Comparison of ENCODE assay signal across 28 cellular contexts in the genomic region with DNA sequence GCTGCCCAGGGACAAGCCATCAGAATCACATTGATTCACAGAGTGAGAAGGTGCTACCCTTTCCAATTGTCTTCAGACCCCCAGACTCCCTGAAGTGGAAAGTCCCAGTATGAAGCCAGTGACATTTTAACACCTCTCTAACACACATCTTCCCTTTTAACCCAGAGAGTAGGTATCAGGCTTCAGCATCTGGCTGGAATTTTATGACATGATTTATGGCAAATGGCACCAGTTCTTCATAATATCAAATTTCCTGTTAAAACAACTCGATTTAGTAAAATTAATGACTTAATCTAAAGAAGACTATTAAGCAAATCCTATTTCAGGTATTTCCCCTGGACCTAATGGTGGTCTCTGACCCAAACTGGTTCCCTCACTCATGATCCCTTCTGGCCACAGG. TPM values are rescaled to one million over a fixed set of nuclear protein-coding genes. Genes with fewer than 3 reads are reported as not detected.
"Had no signal": no experiment of that assay in that cellular context is flagged by ENCODE, and none has a peak within 500 bp of the region (broad histone marks: within the 10 kb centered on the region; RNA-seq: fewer than 3 reads in every experiment).

No MANE protein-coding gene starts in this region.

- H3K4me1 ChIP-seq: left lung, lower lobe of right lung, neural progenitor cell, prostate gland, suprapubic skin, upper lobe of right lung had no signal

- H3K9ac ChIP-seq: neural progenitor cell had no signal

- H3K36me3 ChIP-seq: left lung, lower lobe of right lung, neural progenitor cell, neutrophil, ovary, prostate gland, sigmoid colon, spleen, suprapubic skin, thoracic aorta, tibial artery, upper lobe of right lung had no signal

- H3K4me2 ChIP-seq: neural progenitor cell had no signal

- H3K4me3 ChIP-seq: left lung, lower lobe of right lung, neural progenitor cell, ovary, prostate gland, sigmoid colon, spleen, suprapubic skin, thoracic aorta, tibial artery, upper lobe of right lung had no signal

- H3K27me3 ChIP-seq: neural progenitor cell, ovary, sigmoid colon, tibial artery had no signal

- H3K27ac ChIP-seq: left lung, lower lobe of right lung, neural progenitor cell, neutrophil, ovary, prostate gland, sigmoid colon, spleen, suprapubic skin, thoracic aorta, tibial artery, upper lobe of right lung had no signal

- DNase-seq: hippocampal formation; kidney glomerular epithelial cell; left cardiac atrium; left lung; lower lobe of right lung; mammary epithelial cell; mesenchymal stem cell; naive B cell; natural killer cell; nephron progenitor cell; occipital lobe; ovary; retina; right cardiac atrium; sigmoid colon; small intestine; spleen; stimulated activated CD4-positive, alpha-beta T cell treated with anti-CD3 and anti-CD28 coated beads, Interleukin-4, amount 100 ng/mL, for 24 hours; stimulated activated naive CD4-positive, alpha-beta T cell; tibial artery; trophoblast cell; upper lobe of right lung had no signal

RNA-seq across cellular contexts. Expression of a gene that starts 25.0 kb away (rescaled TPM):
- polyA plus RNA-seq: keratinocyte had no signal
